8 cellular contexts compared by ENCODE assay signal in genomic region chr9:68999393-69000105, GRCh38. TPM values are rescaled to one million over a fixed set of nuclear protein-coding genes. Genes with fewer than 3 reads are reported as not detected.
DNase-seq lines count a peak whose midpoint lies in the region; ATAC-seq lines count a peak whose summit lies in the region.

No MANE protein-coding gene starts in this region.

- peak; percentile 91 to 92 for ATAC-seq in CD4-positive, CD25-positive, alpha-beta regulatory T cell (ENCODE audit: low read depth in 2 of 2)
- ATAC-seq in GM19328 (IDR thresholded peaks at IDR 0.05; ENCODE audit: unreplicated experiment) = peak; percentile 90
- peak; percentile 88 for ATAC-seq in HG03432 (IDR thresholded peaks at IDR 0.05; ENCODE audit: unreplicated experiment)
- ATAC-seq in memory B cell (ENCODE audit: low read depth) = peak; percentile 94

- peak overlapping the region; percentile 57 to 82 (median 81) for H3K27ac Mint-ChIP-seq in CD4-positive, CD25-positive, alpha-beta regulatory T cell
- H3K27ac Mint-ChIP-seq in activated CD4-positive, alpha-beta memory T cell treated with anti-CD3 and anti-CD28 coated beads, Interleukin-2, amount 10 ng/mL, durations not matched to agents 7 days and 5 days = no peak overlapping the region
- H3K27ac Mint-ChIP-seq in memory B cell = peak overlapping the region; percentile 86

- H3K36me3 Mint-ChIP-seq in CD4-positive, CD25-positive, alpha-beta regulatory T cell = no peaks in the 10 kb centered on the region
- no peaks in the 10 kb centered on the region for H3K36me3 Mint-ChIP-seq in activated CD4-positive, alpha-beta memory T cell treated with anti-CD3 and anti-CD28 coated beads, Interleukin-2, amount 10 ng/mL, durations not matched to agents 7 days and 5 days (ENCODE audit: low read depth)
- H3K36me3 Mint-ChIP-seq in memory B cell = peaks cover 11% of the 10 kb centered on the region

- H3K4me1 ChIP-seq in CD4-positive, CD25-positive, alpha-beta regulatory T cell (ENCODE audit: control insufficient read depth, insufficient read depth, low read length, poor library complexity, severe bottlenecking) = peaks cover 12% of the 10 kb centered on the region

- peak overlapping the region in 2 of 4 donors; percentile 18 to 45 for H3K4me3 Mint-ChIP-seq in CD4-positive, CD25-positive, alpha-beta regulatory T cell
- no peak overlapping the region for H3K4me3 Mint-ChIP-seq in activated CD4-positive, alpha-beta memory T cell treated with anti-CD3 and anti-CD28 coated beads, Interleukin-2, amount 10 ng/mL, durations not matched to agents 7 days and 5 days
- H3K4me3 Mint-ChIP-seq in memory B cell = no peak overlapping the region

- H3K9me3 ChIP-seq in CD4-positive, CD25-positive, alpha-beta regulatory T cell (ENCODE audit: control insufficient read depth in 2 of 2, low read length in 2 of 2) = no peaks in the 10 kb centered on the region

- H3K27ac ChIP-seq in CD4-positive, CD25-positive, alpha-beta regulatory T cell (ENCODE audit: insufficient read depth, low read length, poor library complexity, severe bottlenecking) = peak overlapping the region; percentile 8

- H3K27me3 Mint-ChIP-seq in CD4-positive, CD25-positive, alpha-beta regulatory T cell = no peaks in the 10 kb centered on the region
- H3K27me3 Mint-ChIP-seq in activated CD4-positive, alpha-beta memory T cell treated with anti-CD3 and anti-CD28 coated beads, Interleukin-2, amount 10 ng/mL, durations not matched to agents 7 days and 5 days = peaks cover 6% of the 10 kb centered on the region
- no peaks in the 10 kb centered on the region for H3K27me3 Mint-ChIP-seq in memory B cell

- H3K4me3 ChIP-seq in CD4-positive, CD25-positive, alpha-beta regulatory T cell (ENCODE audit: low read depth, low read length) = no peak overlapping the region

- H3K36me3 ChIP-seq in CD4-positive, CD25-positive, alpha-beta regulatory T cell (ENCODE audit: control insufficient read depth, insufficient read depth, low read length) = no peaks in the 10 kb centered on the region

- CTCF ChIA-PET in activated CD4-positive, alpha-beta memory T cell treated with anti-CD3 and anti-CD28 coated beads, Interleukin-2, amount 10 ng/mL, durations not matched to agents 7 days and 5 days (lab: Charles Lee) = interaction anchor here (0.6 to 3.3 kb wide), 49 partner anchors 9 to 431 kb away, joined by 3 to 20 read pairs (median 4); partner anchors contain the start of gene PIP5K1B

- peaks cover 14 to 39% (median 26%) of the 10 kb centered on the region in 4 donors for H3K4me1 Mint-ChIP-seq in CD4-positive, CD25-positive, alpha-beta regulatory T cell
- H3K4me1 Mint-ChIP-seq in activated CD4-positive, alpha-beta memory T cell treated with anti-CD3 and anti-CD28 coated beads, Interleukin-2, amount 10 ng/mL, durations not matched to agents 7 days and 5 days = peaks cover 33% of the 10 kb centered on the region
- H3K4me1 Mint-ChIP-seq in memory B cell = peaks cover 7% of the 10 kb centered on the region

- no peaks in the 10 kb centered on the region for H3K9me3 Mint-ChIP-seq in CD4-positive, CD25-positive, alpha-beta regulatory T cell
- H3K9me3 Mint-ChIP-seq in activated CD4-positive, alpha-beta memory T cell treated with anti-CD3 and anti-CD28 coated beads, Interleukin-2, amount 10 ng/mL, durations not matched to agents 7 days and 5 days = no peaks in the 10 kb centered on the region
- H3K9me3 Mint-ChIP-seq in memory B cell = no peaks in the 10 kb centered on the region

- peak; percentile 51 to 88 (median 80) for DNase-seq in CD4-positive, CD25-positive, alpha-beta regulatory T cell
- DNase-seq in NCI-H748 (lab: John Stamatoyannopoulos, UW; ENCODE audit: unreplicated experiment) (peak; percentile 89), memory B cell (ENCODE audit: low spot score in 2 of 2) (peak; percentile 55 to 57)
- DNase-seq in activated CD4-positive, alpha-beta memory T cell treated with anti-CD3 and anti-CD28 coated beads, Interleukin-2, amount 10 ng/mL, durations not matched to agents 7 days and 5 days = peak; percentile 70
- peak; percentile 30 for DNase-seq in effector CD8-positive, alpha-beta T cell (lab: John Stamatoyannopoulos, UW)
- peak; percentile 69 for DNase-seq in stimulated activated CD8-positive, alpha-beta memory T cell treated with anti-CD3 and anti-CD28 coated beads, Interleukin-4, amount 100 ng/mL, for 48 hours

- POLR2A ChIA-PET in activated CD4-positive, alpha-beta memory T cell treated with anti-CD3 and anti-CD28 coated beads, Interleukin-2, amount 10 ng/mL, durations not matched to agents 7 days and 5 days (lab: Charles Lee) = interaction anchor here (0.9 to 1.2 kb wide), 2 partner anchors 19 to 220 kb away, joined by 3 read pairs; a partner anchor contains a TSS

- H3K27me3 ChIP-seq in CD4-positive, CD25-positive, alpha-beta regulatory T cell (ENCODE audit: control insufficient read depth, insufficient read depth, low read length) = no peaks in the 10 kb centered on the region

RNA-seq across cellular contexts. Expression of gene PRKACG, which starts 14.4 kb away (rescaled TPM):
- total RNA-seq in CD4-positive, CD25-positive, alpha-beta regulatory T cell = not detected
- polyA plus RNA-seq in CD4-positive, CD25-positive, alpha-beta regulatory T cell = not detected
- not detected for total RNA-seq in activated CD4-positive, alpha-beta memory T cell treated with anti-CD3 and anti-CD28 coated beads, Interleukin-2, amount 10 ng/mL, durations not matched to agents 7 days and 5 days

RNA-seq across cellular contexts. Expression of gene FXN, which starts 36.0 kb away (rescaled TPM):
- total RNA-seq in CD4-positive, CD25-positive, alpha-beta regulatory T cell = 15.4 TPM
- 10 to 100 TPM; 37.2 to 58.7 (median 50.0) TPM for polyA plus RNA-seq in CD4-positive, CD25-positive, alpha-beta regulatory T cell
- 10 to 100 TPM; 21.8 to 22.5 TPM for total RNA-seq in activated CD4-positive, alpha-beta memory T cell treated with anti-CD3 and anti-CD28 coated beads, Interleukin-2, amount 10 ng/mL, durations not matched to agents 7 days and 5 days

Comparison
In these comparisons a context has a peak if more than half of its experiments do, and no peak if none do; other contexts are left out.
1. DNase-seq: peak in every context shown above with its lines; median percentile 89 in NCI-H748; 80 in CD4-positive, CD25-positive, alpha-beta regulatory T cell; 70 in activated CD4-positive, alpha-beta memory T cell treated with anti-CD3 and anti-CD28 coated beads, Interleukin-2, amount 10 ng/mL, durations not matched to agents 7 days and 5 days; 69 in stimulated activated CD8-positive, alpha-beta memory T cell treated with anti-CD3 and anti-CD28 coated beads, Interleukin-4, amount 100 ng/mL, for 48 hours; 56 in memory B cell; 30 in effector CD8-positive, alpha-beta T cell.